Comparison of ENCODE assay signal across 1 cellular context in the genomic region with DNA sequence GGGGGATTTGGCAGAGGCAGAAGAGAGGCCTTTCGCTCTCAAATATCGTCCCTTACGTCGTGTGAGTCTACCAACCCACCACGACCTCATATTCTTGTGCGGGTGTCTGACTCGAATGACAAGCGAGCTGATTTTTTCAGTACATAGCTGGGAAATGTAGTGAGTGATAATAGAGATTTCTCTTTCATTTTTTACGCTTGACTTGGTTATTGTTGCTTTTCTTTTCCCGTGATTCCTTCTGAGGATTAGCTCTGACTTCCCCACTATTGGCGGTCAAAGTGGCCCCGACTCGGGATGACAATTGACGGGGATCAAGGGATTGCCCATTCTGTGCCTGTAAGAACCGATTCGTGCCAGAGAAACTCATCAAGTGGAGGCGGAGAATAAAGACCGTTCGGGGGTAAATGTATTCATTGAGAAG.
TF ChIP-seq lines count a peak whose summit lies in the region.

No MANE protein-coding gene starts in this region.

TF ChIP-seq in GM23338, 12 proteins besides CTCF, POLR2A, EP300 and RAD21 (continued from another document):
- TF ChIP-seq, protein P1, sequence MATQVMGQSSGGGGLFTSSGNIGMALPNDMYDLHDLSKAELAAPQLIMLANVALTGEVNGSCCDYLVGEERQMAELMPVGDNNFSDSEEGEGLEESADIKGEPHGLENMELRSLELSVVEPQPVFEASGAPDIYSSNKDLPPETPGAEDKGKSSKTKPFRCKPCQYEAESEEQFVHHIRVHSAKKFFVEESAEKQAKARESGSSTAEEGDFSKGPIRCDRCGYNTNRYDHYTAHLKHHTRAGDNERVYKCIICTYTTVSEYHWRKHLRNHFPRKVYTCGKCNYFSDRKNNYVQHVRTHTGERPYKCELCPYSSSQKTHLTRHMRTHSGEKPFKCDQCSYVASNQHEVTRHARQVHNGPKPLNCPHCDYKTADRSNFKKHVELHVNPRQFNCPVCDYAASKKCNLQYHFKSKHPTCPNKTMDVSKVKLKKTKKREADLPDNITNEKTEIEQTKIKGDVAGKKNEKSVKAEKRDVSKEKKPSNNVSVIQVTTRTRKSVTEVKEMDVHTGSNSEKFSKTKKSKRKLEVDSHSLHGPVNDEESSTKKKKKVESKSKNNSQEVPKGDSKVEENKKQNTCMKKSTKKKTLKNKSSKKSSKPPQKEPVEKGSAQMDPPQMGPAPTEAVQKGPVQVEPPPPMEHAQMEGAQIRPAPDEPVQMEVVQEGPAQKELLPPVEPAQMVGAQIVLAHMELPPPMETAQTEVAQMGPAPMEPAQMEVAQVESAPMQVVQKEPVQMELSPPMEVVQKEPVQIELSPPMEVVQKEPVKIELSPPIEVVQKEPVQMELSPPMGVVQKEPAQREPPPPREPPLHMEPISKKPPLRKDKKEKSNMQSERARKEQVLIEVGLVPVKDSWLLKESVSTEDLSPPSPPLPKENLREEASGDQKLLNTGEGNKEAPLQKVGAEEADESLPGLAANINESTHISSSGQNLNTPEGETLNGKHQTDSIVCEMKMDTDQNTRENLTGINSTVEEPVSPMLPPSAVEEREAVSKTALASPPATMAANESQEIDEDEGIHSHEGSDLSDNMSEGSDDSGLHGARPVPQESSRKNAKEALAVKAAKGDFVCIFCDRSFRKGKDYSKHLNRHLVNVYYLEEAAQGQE (IDR thresholded peaks at IDR 0.05; ENCODE audit: unreplicated experiment), result no peak
- TF ChIP-seq STAT1 (IDR thresholded peaks at IDR 0.05; ENCODE audit: unreplicated experiment), result no peak
- TF ChIP-seq, protein P2, sequence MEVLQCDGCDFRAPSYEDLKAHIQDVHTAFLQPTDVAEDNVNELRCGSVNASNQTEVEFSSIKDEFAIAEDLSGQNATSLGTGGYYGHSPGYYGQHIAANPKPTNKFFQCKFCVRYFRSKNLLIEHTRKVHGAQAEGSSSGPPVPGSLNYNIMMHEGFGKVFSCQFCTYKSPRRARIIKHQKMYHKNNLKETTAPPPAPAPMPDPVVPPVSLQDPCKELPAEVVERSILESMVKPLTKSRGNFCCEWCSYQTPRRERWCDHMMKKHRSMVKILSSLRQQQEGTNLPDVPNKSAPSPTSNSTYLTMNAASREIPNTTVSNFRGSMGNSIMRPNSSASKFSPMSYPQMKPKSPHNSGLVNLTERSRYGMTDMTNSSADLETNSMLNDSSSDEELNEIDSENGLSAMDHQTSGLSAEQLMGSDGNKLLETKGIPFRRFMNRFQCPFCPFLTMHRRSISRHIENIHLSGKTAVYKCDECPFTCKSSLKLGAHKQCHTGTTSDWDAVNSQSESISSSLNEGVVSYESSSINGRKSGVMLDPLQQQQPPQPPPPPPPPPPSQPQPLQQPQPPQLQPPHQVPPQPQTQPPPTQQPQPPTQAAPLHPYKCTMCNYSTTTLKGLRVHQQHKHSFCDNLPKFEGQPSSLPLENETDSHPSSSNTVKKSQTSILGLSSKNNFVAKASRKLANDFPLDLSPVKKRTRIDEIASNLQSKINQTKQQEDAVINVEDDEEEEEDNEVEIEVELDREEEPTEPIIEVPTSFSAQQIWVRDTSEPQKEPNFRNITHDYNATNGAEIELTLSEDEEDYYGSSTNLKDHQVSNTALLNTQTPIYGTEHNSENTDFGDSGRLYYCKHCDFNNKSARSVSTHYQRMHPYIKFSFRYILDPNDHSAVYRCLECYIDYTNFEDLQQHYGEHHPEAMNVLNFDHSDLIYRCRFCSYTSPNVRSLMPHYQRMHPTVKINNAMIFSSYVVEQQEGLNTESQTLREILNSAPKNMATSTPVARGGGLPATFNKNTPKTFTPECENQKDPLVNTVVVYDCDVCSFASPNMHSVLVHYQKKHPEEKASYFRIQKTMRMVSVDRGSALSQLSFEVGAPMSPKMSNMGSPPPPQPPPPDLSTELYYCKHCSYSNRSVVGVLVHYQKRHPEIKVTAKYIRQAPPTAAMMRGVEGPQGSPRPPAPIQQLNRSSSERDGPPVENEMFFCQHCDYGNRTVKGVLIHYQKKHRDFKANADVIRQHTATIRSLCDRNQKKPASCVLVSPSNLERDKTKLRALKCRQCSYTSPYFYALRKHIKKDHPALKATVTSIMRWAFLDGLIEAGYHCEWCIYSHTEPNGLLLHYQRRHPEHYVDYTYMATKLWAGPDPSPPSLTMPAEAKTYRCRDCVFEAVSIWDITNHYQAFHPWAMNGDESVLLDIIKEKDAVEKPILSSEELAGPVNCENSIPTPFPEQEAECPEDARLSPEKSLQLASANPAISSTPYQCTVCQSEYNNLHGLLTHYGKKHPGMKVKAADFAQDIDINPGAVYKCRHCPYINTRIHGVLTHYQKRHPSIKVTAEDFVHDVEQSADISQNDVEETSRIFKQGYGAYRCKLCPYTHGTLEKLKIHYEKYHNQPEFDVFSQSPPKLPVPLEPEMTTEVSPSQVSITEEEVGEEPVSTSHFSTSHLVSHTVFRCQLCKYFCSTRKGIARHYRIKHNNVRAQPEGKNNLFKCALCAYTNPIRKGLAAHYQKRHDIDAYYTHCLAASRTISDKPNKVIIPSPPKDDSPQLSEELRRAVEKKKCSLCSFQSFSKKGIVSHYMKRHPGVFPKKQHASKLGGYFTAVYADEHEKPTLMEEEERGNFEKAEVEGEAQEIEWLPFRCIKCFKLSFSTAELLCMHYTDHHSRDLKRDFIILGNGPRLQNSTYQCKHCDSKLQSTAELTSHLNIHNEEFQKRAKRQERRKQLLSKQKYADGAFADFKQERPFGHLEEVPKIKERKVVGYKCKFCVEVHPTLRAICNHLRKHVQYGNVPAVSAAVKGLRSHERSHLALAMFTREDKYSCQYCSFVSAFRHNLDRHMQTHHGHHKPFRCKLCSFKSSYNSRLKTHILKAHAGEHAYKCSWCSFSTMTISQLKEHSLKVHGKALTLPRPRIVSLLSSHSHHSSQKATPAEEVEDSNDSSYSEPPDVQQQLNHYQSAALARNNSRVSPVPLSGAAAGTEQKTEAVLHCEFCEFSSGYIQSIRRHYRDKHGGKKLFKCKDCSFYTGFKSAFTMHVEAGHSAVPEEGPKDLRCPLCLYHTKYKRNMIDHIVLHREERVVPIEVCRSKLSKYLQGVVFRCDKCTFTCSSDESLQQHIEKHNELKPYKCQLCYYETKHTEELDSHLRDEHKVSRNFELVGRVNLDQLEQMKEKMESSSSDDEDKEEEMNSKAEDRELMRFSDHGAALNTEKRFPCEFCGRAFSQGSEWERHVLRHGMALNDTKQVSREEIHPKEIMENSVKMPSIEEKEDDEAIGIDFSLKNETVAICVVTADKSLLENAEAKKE (CRISPR knock-in tag; IDR thresholded peaks at IDR 0.05), result no peak
